12 cellular contexts compared by ENCODE assay signal in the genomic region with DNA sequence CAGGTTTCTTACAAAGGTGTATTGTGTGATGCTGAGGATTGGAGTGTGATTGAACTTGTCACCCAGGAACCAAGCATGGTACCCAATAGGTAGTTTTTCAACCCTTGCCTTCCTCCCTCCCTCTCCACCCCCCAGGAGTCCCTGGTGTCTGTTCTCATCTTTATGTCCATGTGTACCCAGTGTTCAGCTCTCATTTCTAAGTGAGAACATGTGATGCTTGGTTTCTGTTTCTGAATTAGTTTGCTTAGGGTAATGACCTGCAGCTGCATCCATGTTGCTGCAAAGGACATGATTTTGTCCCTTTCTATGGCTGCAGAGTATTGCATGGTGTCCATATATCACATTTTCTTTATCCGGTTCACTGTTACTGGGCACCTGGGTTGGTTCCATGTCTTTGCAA.
DNase-seq lines count a peak whose midpoint lies in the region; ATAC-seq and TF ChIP-seq lines count a peak whose summit lies in the region.
"Had no signal": no experiment of that assay in that cellular context is flagged by ENCODE, and none has a peak within 500 bp of the region (broad histone marks: within the 10 kb centered on the region; RNA-seq: fewer than 3 reads in every experiment).

No MANE protein-coding gene starts in this region.

- no peak for TF ChIP-seq CTCF in OCI-LY7 (conservative IDR thresholded peaks at IDR 0.05; ENCODE audit: low read length)
- TF ChIP-seq CTCF in GM10248 (IDR thresholded peaks at IDR 0.05; ENCODE audit: control extremely low read depth, extremely low read depth, low read depth, missing control alignments): no peak
- TF ChIP-seq CTCF in activated CD8-positive, alpha-beta T cell treated with anti-CD3 and anti-CD28 coated beads for 36 hours (IDR thresholded peaks at IDR 0.05): no peak
- TF ChIP-seq CTCF in BE2C (IDR thresholded peaks at IDR 0.05; ENCODE audit: low read depth, low read length): no peak

- no TSS peak for BruUV-seq in OCI-LY7 (replicated peaks; lab: Mats Ljungman, UMichigan)

- no peaks in the 10 kb centered on the region for H3K9me3 Mint-ChIP-seq in stimulated activated naive CD8-positive, alpha-beta T cell treated with anti-CD3 and anti-CD28 coated beads, Interleukin-15, amount 100 ng/mL, for 72 hours
- H3K9me3 Mint-ChIP-seq in activated CD8-positive, alpha-beta T cell treated with anti-CD3 and anti-CD28 coated beads for 36 hours: no peaks in the 10 kb centered on the region

- H3K36me3 Mint-ChIP-seq in activated CD8-positive, alpha-beta T cell treated with anti-CD3 and anti-CD28 coated beads for 36 hours (ENCODE audit: low read depth): peaks cover 23% of the 10 kb centered on the region

- peaks cover 93% of the 10 kb centered on the region for H3K36me3 ChIP-seq in OCI-LY7 (ENCODE audit: insufficient read depth, low read length)
- no peaks in the 10 kb centered on the region for H3K36me3 ChIP-seq in BE2C

- peak; percentile 45 for ATAC-seq in stimulated activated naive CD8-positive, alpha-beta T cell treated with anti-CD3 and anti-CD28 coated beads, Interleukin-15, amount 100 ng/mL, for 72 hours
- no peak for ATAC-seq in stimulated activated naive CD8-positive, alpha-beta T cell treated with anti-CD3 and anti-CD28 coated beads, Interleukin-15, Interleukin-2, amounts not matched to agents 100 U/mL and 50 U/mL, for 24 hours
- peak; percentile 95 for ATAC-seq in HG02623 (IDR thresholded peaks at IDR 0.05; ENCODE audit: unreplicated experiment)
- ATAC-seq in HG03457 (IDR thresholded peaks at IDR 0.05; ENCODE audit: unreplicated experiment): peak; percentile 71
- no peak for ATAC-seq in activated CD8-positive, alpha-beta T cell treated with anti-CD3 and anti-CD28 coated beads for 36 hours

- no peak overlapping the region for H3K4me3 ChIP-seq in OCI-LY7 (ENCODE audit: low read depth, low read length, poor library complexity, severe bottlenecking)
- no peak overlapping the region for H3K4me3 ChIP-seq in BE2C (ENCODE audit: low read depth, low read length)
- H3K4me3 ChIP-seq: lower lobe of right lung had no signal

- no peak overlapping the region for H3K27ac Mint-ChIP-seq in stimulated activated naive CD8-positive, alpha-beta T cell treated with anti-CD3 and anti-CD28 coated beads, Interleukin-15, amount 100 ng/mL, for 72 hours
- H3K27ac Mint-ChIP-seq in activated CD8-positive, alpha-beta T cell treated with anti-CD3 and anti-CD28 coated beads for 36 hours: no peak overlapping the region

- CTCF ChIA-PET in OCI-LY7 (lab: Charles Lee; ENCODE audit: unreplicated experiment): interaction anchor here (0.6 kb wide), 1 partner anchor 336 kb away, joined by 3 read pairs; no protein-coding TSS in a partner anchor
- CTCF ChIA-PET in GM10248 (lab: Yijun Ruan, JAX): interaction anchor here (0.6 to 1.6 kb wide), 11 partner anchors 9 to 655 kb away, joined by 3 to 7 read pairs (median 3); no protein-coding TSS in a partner anchor
- CTCF ChIA-PET in activated CD8-positive, alpha-beta T cell treated with anti-CD3 and anti-CD28 coated beads for 36 hours (lab: Charles Lee): no interaction called here

- no peak overlapping the region for H3K27ac ChIP-seq in OCI-LY7 (ENCODE audit: low read depth, low read length, poor library complexity, severe bottlenecking)
- H3K27ac ChIP-seq: lower lobe of right lung had no signal

- H3K9me3 ChIP-seq in OCI-LY7 (ENCODE audit: low read length): no peaks in the 10 kb centered on the region
- H3K9me3 ChIP-seq in BE2C: no peaks in the 10 kb centered on the region; the same call in 1 of the 2 replicates
- H3K9me3 ChIP-seq: lower lobe of right lung had no signal

- no peaks in the 10 kb centered on the region for H3K27me3 Mint-ChIP-seq in stimulated activated naive CD8-positive, alpha-beta T cell treated with anti-CD3 and anti-CD28 coated beads, Interleukin-15, amount 100 ng/mL, for 72 hours
- H3K27me3 Mint-ChIP-seq in activated CD8-positive, alpha-beta T cell treated with anti-CD3 and anti-CD28 coated beads for 36 hours: no peaks in the 10 kb centered on the region

- intact Hi-C loops in OCI-LY7 (cut with micrococcal nuclease; ENCODE audit: unreplicated experiment): no loop called here
- intact Hi-C loops in activated CD8-positive, alpha-beta T cell treated with anti-CD3 and anti-CD28 coated beads for 36 hours (cut with micrococcal nuclease): no loop called here

- H3K4me3 Mint-ChIP-seq in stimulated activated naive CD8-positive, alpha-beta T cell treated with anti-CD3 and anti-CD28 coated beads, Interleukin-15, amount 100 ng/mL, for 72 hours: no peak overlapping the region
- H3K4me3 Mint-ChIP-seq in activated CD8-positive, alpha-beta T cell treated with anti-CD3 and anti-CD28 coated beads for 36 hours: no peak overlapping the region

- H3K79me2 ChIP-seq in OCI-LY7 (ENCODE audit: insufficient read depth, low read depth, low read length): no peaks in the 10 kb centered on the region

- H3K9me2 ChIP-seq in OCI-LY7 (ENCODE audit: insufficient read depth, low read length): no peaks in the 10 kb centered on the region

- H4K20me1 ChIP-seq in OCI-LY7 (ENCODE audit: insufficient read depth, low read length): no peaks in the 10 kb centered on the region

- no peaks in the 10 kb centered on the region for H3K27me3 ChIP-seq in BE2C

- POLR2A ChIA-PET in OCI-LY7 (lab: Charles Lee): no interaction called here
- POLR2A ChIA-PET in GM10248 (lab: Yijun Ruan, JAX): interaction anchor here (1.1 kb wide), 2 partner anchors 15 to 23 kb away, joined by 3 to 4 read pairs; no protein-coding TSS in a partner anchor
- POLR2A ChIA-PET in activated CD8-positive, alpha-beta T cell treated with anti-CD3 and anti-CD28 coated beads for 36 hours (lab: Charles Lee): no interaction called here

- no peak overlapping the region for H3K4me2 ChIP-seq in OCI-LY7 (ENCODE audit: low read length)

- H3K4me1 Mint-ChIP-seq in stimulated activated naive CD8-positive, alpha-beta T cell treated with anti-CD3 and anti-CD28 coated beads, Interleukin-15, amount 100 ng/mL, for 72 hours: peaks cover 10% of the 10 kb centered on the region
- H3K4me1 Mint-ChIP-seq in activated CD8-positive, alpha-beta T cell treated with anti-CD3 and anti-CD28 coated beads for 36 hours (ENCODE audit: low read depth): peaks cover 6% of the 10 kb centered on the region

- no peaks in the 10 kb centered on the region for H3K4me1 ChIP-seq in OCI-LY7 (ENCODE audit: insufficient read depth, low read length, poor library complexity, severe bottlenecking)
- no peaks in the 10 kb centered on the region for H3K4me1 ChIP-seq in BE2C
- H3K4me1 ChIP-seq: lower lobe of right lung had no signal

- no peak for DNase-seq in stimulated activated naive CD8-positive, alpha-beta T cell treated with anti-CD3 and anti-CD28 coated beads, Interleukin-15, amount 100 ng/mL, for 72 hours
- no peak for DNase-seq in stimulated activated naive CD8-positive, alpha-beta T cell treated with anti-CD3 and anti-CD28 coated beads, Interleukin-15, Interleukin-2, amounts not matched to agents 100 U/mL and 50 U/mL, for 24 hours
- DNase-seq in OCI-LY7 (ENCODE audit: low spot score): no peak
- no peak for DNase-seq in GM10248 (ENCODE audit: extremely low spot score)
- DNase-seq in activated CD8-positive, alpha-beta T cell treated with anti-CD3 and anti-CD28 coated beads for 36 hours: no peak
- no peak for DNase-seq in BE2C
- DNase-seq: GF-D8, lower lobe of right lung, OCI-M1, T1000 had no signal

- no peak overlapping the region for H2AFZ ChIP-seq in OCI-LY7 (ENCODE audit: low read length)

Comparison
In these comparisons a context has a peak if more than half of its experiments do, and no peak if none do; other contexts are left out.
1. ATAC-seq: peak in stimulated activated naive CD8-positive, alpha-beta T cell treated with anti-CD3 and anti-CD28 coated beads, Interleukin-15, amount 100 ng/mL, for 72 hours (single experiment), HG02623 (single experiment) and HG03457 (single experiment); none in stimulated activated naive CD8-positive, alpha-beta T cell treated with anti-CD3 and anti-CD28 coated beads, Interleukin-15, Interleukin-2, amounts not matched to agents 100 U/mL and 50 U/mL, for 24 hours (single experiment) and activated CD8-positive, alpha-beta T cell treated with anti-CD3 and anti-CD28 coated beads for 36 hours (single experiment).